1 cellular context compared by ENCODE assay signal in genomic region chr1:113027449-113027848, GRCh38.
A peak's percentile ranks its signal among the peaks of the same experiment; 100 is the strongest.
TF ChIP-seq lines count a peak whose summit lies in the region.

No MANE protein-coding gene starts in this region.

TF ChIP-seq in HepG2, 621 proteins besides CTCF, POLR2A, EP300 and RAD21 (continued from another document):
- TF ChIP-seq ZNF609 (CRISPR knock-in tag; IDR thresholded peaks at IDR 0.05; ENCODE audit: borderline replicate concordance), result 0 out of 2 replicates have a peak, but pooled peaks have one; percentile 3
- TF ChIP-seq TIGD3 (CRISPR knock-in tag; IDR thresholded peaks at IDR 0.05; ENCODE audit: borderline replicate concordance), result no peak
- TF ChIP-seq ZNF263 (CRISPR knock-in tag; IDR thresholded peaks at IDR 0.05), result no peak
- no peak for TF ChIP-seq PRDM10 (CRISPR knock-in tag; IDR thresholded peaks at IDR 0.05; ENCODE audit: low read depth)
- TF ChIP-seq CREB1 (IDR thresholded peaks at IDR 0.05), result no peak
- no peak for TF ChIP-seq CREB1 (CRISPR knock-in tag; IDR thresholded peaks at IDR 0.05)
- no peak for TF ChIP-seq ZBTB8A (CRISPR knock-in tag; IDR thresholded peaks at IDR 0.05; ENCODE audit: borderline replicate concordance, low read depth)
- TF ChIP-seq ZNF441 (CRISPR knock-in tag; IDR thresholded peaks at IDR 0.05; ENCODE audit: borderline replicate concordance), result no peak
- TF ChIP-seq FIP1L1 (IDR thresholded peaks at IDR 0.05; ENCODE audit: borderline replicate concordance, insufficient read depth, low read depth, low read length), result no peak
- no peak for TF ChIP-seq AGO1 (IDR thresholded peaks at IDR 0.05; ENCODE audit: low read depth, low read length, poor library complexity, severe bottlenecking)
- no peak for TF ChIP-seq SYNCRIP (IDR thresholded peaks at IDR 0.05; ENCODE audit: insufficient read depth, low read depth, low read length)
- TF ChIP-seq FOXA1 (IDR thresholded peaks at IDR 0.05), result no peak
- no peak for TF ChIP-seq FOXA1 (CRISPR knock-in tag; IDR thresholded peaks at IDR 0.05)
- no peak for TF ChIP-seq ZNF589 (CRISPR knock-in tag; conservative IDR thresholded peaks at IDR 0.05)
- TF ChIP-seq RXRA (CRISPR knock-in tag; IDR thresholded peaks at IDR 0.05), result no peak
- TF ChIP-seq ZFY (CRISPR knock-in tag; IDR thresholded peaks at IDR 0.05), result 0 out of 2 replicates have a peak, but pooled peaks have one; percentile 5
- no peak for TF ChIP-seq FOXC1 (CRISPR knock-in tag; IDR thresholded peaks at IDR 0.05; ENCODE audit: borderline replicate concordance)
- no peak for TF ChIP-seq ZNF33B (CRISPR knock-in tag; IDR thresholded peaks at IDR 0.05)
- TF ChIP-seq THAP9 (CRISPR knock-in tag; IDR thresholded peaks at IDR 0.05; ENCODE audit: borderline replicate concordance), result no peak
- 0 out of 2 replicates have a peak, but pooled peaks have one; percentile 9 for TF ChIP-seq HNF1A (IDR thresholded peaks at IDR 0.05; ENCODE audit: low read depth)
- no peak for TF ChIP-seq HNF1A (CRISPR knock-in tag; IDR thresholded peaks at IDR 0.05; ENCODE audit: borderline replicate concordance)
- no peak for TF ChIP-seq ZNF784 (CRISPR knock-in tag; IDR thresholded peaks at IDR 0.05; ENCODE audit: borderline replicate concordance)
- TF ChIP-seq POGK (CRISPR knock-in tag; conservative IDR thresholded peaks at IDR 0.05), result no peak
- TF ChIP-seq KAT7 (CRISPR knock-in tag; IDR thresholded peaks at IDR 0.05; ENCODE audit: borderline replicate concordance), result no peak
